In the genomic region with DNA sequence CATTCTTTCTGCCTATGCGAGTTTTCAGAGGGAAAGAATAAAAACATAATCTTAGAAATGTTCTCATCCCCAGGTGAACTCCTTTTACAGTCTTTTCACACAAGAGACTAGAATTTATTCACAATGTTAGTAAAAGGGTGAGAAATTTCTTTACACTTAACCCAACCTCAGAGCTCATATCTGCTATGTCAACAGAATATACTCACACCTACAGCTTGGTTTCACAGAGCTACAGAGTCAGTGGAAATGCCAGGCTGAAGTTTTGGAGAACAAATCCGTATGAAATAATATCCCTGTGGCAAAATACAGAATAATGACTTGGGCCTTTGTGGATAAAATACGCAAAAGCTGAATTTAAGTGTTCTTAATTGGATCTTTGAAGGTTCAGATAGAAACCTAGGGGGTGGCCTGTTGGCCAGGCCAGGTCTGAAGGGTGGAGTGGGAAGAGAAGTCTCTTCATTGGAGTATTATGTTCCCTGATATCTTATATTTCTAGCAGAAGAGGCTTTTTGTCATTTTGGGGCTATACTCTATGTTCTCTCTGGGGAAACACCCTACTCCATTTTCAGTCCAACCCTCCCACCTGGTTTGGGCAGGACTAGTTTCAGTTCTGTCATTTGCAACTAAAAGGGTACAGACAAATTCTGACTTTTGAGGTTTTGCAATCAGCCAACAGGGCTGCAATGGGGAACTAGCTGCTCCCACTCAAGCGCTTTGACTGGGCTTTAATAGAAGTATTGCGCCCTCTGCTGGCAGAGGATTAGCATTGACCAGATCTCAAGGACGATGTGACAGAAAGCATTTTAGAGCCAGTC, we compare ENCODE assay signal across 8 cellular contexts. TPM values are rescaled to one million over a fixed set of nuclear protein-coding genes. Genes with fewer than 3 reads are reported as not detected.
A peak's percentile ranks its signal among the peaks of the same experiment; 100 is the strongest.
DNase-seq lines count a peak whose midpoint lies in the region; ATAC-seq and TF ChIP-seq lines count a peak whose summit lies in the region.

No MANE protein-coding gene starts in this region.

- peaks cover 37% of the 10 kb centered on the region for H3K4me1 ChIP-seq in lower lobe of right lung

- no peak overlapping the region for H3K4me3 ChIP-seq in lower lobe of right lung

- peaks cover 8% of the 10 kb centered on the region for H3K4me1 Mint-ChIP-seq in CD4-positive, alpha-beta T cell (ENCODE audit: low read depth)

- no peaks in the 10 kb centered on the region for H3K27me3 Mint-ChIP-seq in CD4-positive, alpha-beta T cell

- peak overlapping the region; percentile 38 for H3K27ac Mint-ChIP-seq in CD4-positive, alpha-beta T cell

- H3K27ac ChIP-seq in CD4-positive, alpha-beta T cell (ENCODE audit: low read depth, low read length): no peak overlapping the region
- peak overlapping the region; percentile 20 for H3K27ac ChIP-seq in lower lobe of right lung

- POLR2A ChIA-PET in CD4-positive, alpha-beta T cell (lab: Charles Lee): interaction anchor here (0.7 to 1.1 kb wide), 3 partner anchors 17 to 26 kb away, joined by 3 to 4 read pairs (median 4); a partner anchor contains a TSS

- no peaks in the 10 kb centered on the region for H3K9me3 ChIP-seq in CD4-positive, alpha-beta T cell (ENCODE audit: control insufficient read depth, low read length)
- H3K9me3 ChIP-seq in lower lobe of right lung: no peaks in the 10 kb centered on the region

- no peak overlapping the region for H3K4me3 Mint-ChIP-seq in CD4-positive, alpha-beta T cell

- CTCF ChIA-PET in CD4-positive, alpha-beta T cell (lab: Charles Lee): interaction anchor here (0.6 to 1.5 kb wide), 17 partner anchors 11 to 493 kb away, joined by 3 to 8 read pairs (median 3); no protein-coding TSS in a partner anchor

- no peaks in the 10 kb centered on the region for H3K9me3 Mint-ChIP-seq in CD4-positive, alpha-beta T cell

- DNase-seq in CD4-positive, alpha-beta T cell: peak; percentile 52 to 77 (median 68)
- DNase-seq in NCI-H69 (lab: John Stamatoyannopoulos, UW) (peak; percentile 74), dedifferentiated amniotic fluid mesenchymal stem cell (ENCODE audit: extremely low spot score) (peak; percentile 91), lower lobe of right lung (peak; percentile 81)
- peak; percentile 88 for DNase-seq in activated CD4-positive, alpha-beta T cell treated with anti-CD3 and anti-CD28 coated beads for 48 hours
- peak; percentile 70 for DNase-seq in stimulated activated CD8-positive, alpha-beta memory T cell treated with anti-CD3 and anti-CD28 coated beads, Interleukin-15, amount 100 ng/mL, for 1 hour (ENCODE audit: low read depth)

- TF ChIP-seq CTCF in CD4-positive, alpha-beta T cell (IDR thresholded peaks at IDR 0.05): peak; percentile 97
- peak; percentile 93 for TF ChIP-seq CTCF in lower lobe of right lung (IDR thresholded peaks at IDR 0.05)

- no peaks in the 10 kb centered on the region for H3K36me3 Mint-ChIP-seq in CD4-positive, alpha-beta T cell (ENCODE audit: low read depth)

- H3K27me3 ChIP-seq in CD4-positive, alpha-beta T cell (ENCODE audit: control insufficient read depth, insufficient read depth, low read length): no peaks in the 10 kb centered on the region
- no peaks in the 10 kb centered on the region for H3K27me3 ChIP-seq in lower lobe of right lung (ENCODE audit: low read depth)

- peak; percentile 96 for ATAC-seq in CD4-positive, alpha-beta T cell (ENCODE audit: poor library complexity)
- ATAC-seq in GM19452 (IDR thresholded peaks at IDR 0.05; ENCODE audit: unreplicated experiment) (peak; percentile 99), HG03558 (IDR thresholded peaks at IDR 0.05; ENCODE audit: extremely low read depth, unreplicated experiment) (peak; percentile 97), lower lobe of right lung (peak; percentile 94 to 97)

- no peaks in the 10 kb centered on the region for H3K36me3 ChIP-seq in lower lobe of right lung

- intact Hi-C loops in CD4-positive, alpha-beta T cell (cut with DNase I, micrococcal nuclease): loop anchor here (1.0 to 5.0 kb wide), 4 partner anchors 79 to 319 kb away; no protein-coding TSS in a partner anchor
- intact Hi-C loops in lower lobe of right lung (cut with DNase I): no loop called here

RNA-seq across cellular contexts. Expression of a gene that starts 25.7 kb away (rescaled TPM):
- total RNA-seq in CD4-positive, alpha-beta T cell: under 1 TPM; 0.44 to 0.50 TPM
- 2.3 TPM for total RNA-seq in lower lobe of right lung

RNA-seq across cellular contexts. Expression of a gene that starts 26.0 kb away (rescaled TPM):
- 1 to 10 TPM; 4.1 to 4.3 TPM for total RNA-seq in CD4-positive, alpha-beta T cell
- total RNA-seq in lower lobe of right lung: 5.8 TPM
